Comparison of ENCODE assay signal across 1 cellular context in genomic region chr15:77033417-77033728, GRCh38.
TF ChIP-seq lines count a peak whose summit lies in the region.

No MANE protein-coding gene starts in this region.

TF ChIP-seq in H1, 55 proteins besides CTCF, POLR2A, EP300 and RAD21 (continued from another document):
- TF ChIP-seq TAF1 (IDR thresholded peaks at IDR 0.05; ENCODE audit: low read depth, low read length): no peak
- no peak for TF ChIP-seq E2F6 (IDR thresholded peaks at IDR 0.05)
- TF ChIP-seq ZNF274 (IDR thresholded peaks at IDR 0.05; ENCODE audit: borderline replicate concordance, extremely low read depth, low read length): no peak
- no peak for TF ChIP-seq TAF7 (optimal IDR thresholded peaks at IDR 0.05; ENCODE audit: borderline replicate concordance, low read depth, low read length)
- no peak for TF ChIP-seq GTF2F1 (IDR thresholded peaks at IDR 0.05; ENCODE audit: borderline replicate concordance, low read depth, low read length)
- TF ChIP-seq BRCA1 (IDR thresholded peaks at IDR 0.05; ENCODE audit: low read depth, low read length): no peak
- no peak for TF ChIP-seq TBP (IDR thresholded peaks at IDR 0.05; ENCODE audit: low read depth, low read length)
- no peak for TF ChIP-seq CHD2 (IDR thresholded peaks at IDR 0.05; ENCODE audit: low read length)
- no peak for TF ChIP-seq MAFK (IDR thresholded peaks at IDR 0.05; ENCODE audit: low read depth, low read length)
- no peak for TF ChIP-seq YY1 (IDR thresholded peaks at IDR 0.05; ENCODE audit: low read depth, low read length)
TF ChIP-seq in H1: peak in this region for 0.
